ENCODE assay signal across 8 cellular contexts in genomic region chr5:611731-612486, GRCh38. TPM values are rescaled to one million over a fixed set of nuclear protein-coding genes. Genes with fewer than 3 reads are reported as not detected.
A peak's percentile ranks its signal among the peaks of the same experiment; 100 is the strongest.
DNase-seq lines count a peak whose midpoint lies in the region; ATAC-seq lines count a peak whose summit lies in the region.

Gene CEP72 (plus strand): TSS chr5:612340. CDS start chr5:612362, 22 bp downstream.

- H3K4me1 Mint-ChIP-seq in CD4-positive, alpha-beta memory T cell: peaks cover 24 to 44% (median 34%) of the 10 kb centered on the region in 4 donors
- H3K4me1 Mint-ChIP-seq in effector memory CD8-positive, alpha-beta T cell (ENCODE audit: low read depth in 2 of 2): peaks cover 25 to 38% of the 10 kb centered on the region in 2 donors

- POLR2A ChIA-PET in CD4-positive, alpha-beta memory T cell (lab: Charles Lee; ENCODE audit: partially characterized antibody): interaction anchor here (0.5 kb wide), 1 partner anchor 249 kb away, joined by 3 read pairs; no protein-coding TSS in a partner anchor
- POLR2A ChIA-PET in activated CD8-positive, alpha-beta memory T cell treated with anti-CD3 and anti-CD28 coated beads for 36 hours (lab: Charles Lee): interaction anchor here (0.6 kb wide), 2 partner anchors 59 to 79 kb away, joined by 3 read pairs; no protein-coding TSS in a partner anchor

- ATAC-seq in GM19452 (IDR thresholded peaks at IDR 0.05; ENCODE audit: unreplicated experiment): peak; percentile 81
- ATAC-seq in effector memory CD8-positive, alpha-beta T cell (replicated peaks): peak; percentile 92

- CTCF ChIA-PET in CD4-positive, alpha-beta memory T cell (lab: Charles Lee; ENCODE audit: partially characterized antibody): no interaction called here
- CTCF ChIA-PET in activated CD8-positive, alpha-beta memory T cell treated with anti-CD3 and anti-CD28 coated beads for 36 hours (lab: Charles Lee): no interaction called here

- peak within 1 kb of the TSS; percentile 92 to 99 (median 94) for H3K4me3 Mint-ChIP-seq in CD4-positive, alpha-beta memory T cell
- peak within 1 kb of the TSS; percentile 81 to 94 for H3K4me3 Mint-ChIP-seq in effector memory CD8-positive, alpha-beta T cell

- no peaks in the 10 kb centered on the region for H3K36me3 ChIP-seq in CD4-positive, alpha-beta memory T cell (ENCODE audit: insufficient read depth, low read length)

- no peaks in the 10 kb centered on the region for H3K27me3 ChIP-seq in CD4-positive, alpha-beta memory T cell (ENCODE audit: insufficient read depth, low read length)

- peak within 1 kb of the TSS; percentile 25 to 67 for H3K4me3 ChIP-seq in CD4-positive, alpha-beta memory T cell (ENCODE audit: low read length in 2 of 2)

- H3K27ac Mint-ChIP-seq in CD4-positive, alpha-beta memory T cell: peak within 1 kb of the TSS; percentile 76 to 92 (median 86)
- H3K27ac Mint-ChIP-seq in effector memory CD8-positive, alpha-beta T cell: peak within 1 kb of the TSS; percentile 51 to 91

- peaks cover 6 to 16% of the 10 kb centered on the region in 2 donors for H3K27me3 Mint-ChIP-seq in CD4-positive, alpha-beta memory T cell
- H3K27me3 Mint-ChIP-seq in effector memory CD8-positive, alpha-beta T cell: peaks cover 16 to 19% of the 10 kb centered on the region in 2 donors

- peak within 1 kb of the TSS; percentile 52 for H3K27ac ChIP-seq in CD4-positive, alpha-beta memory T cell (ENCODE audit: low read depth, low read length)

- intact Hi-C loops in CD4-positive, alpha-beta memory T cell (cut with micrococcal nuclease): loop anchor here (1.0 to 5.0 kb wide), 4 partner anchors 81 to 340 kb away; partner anchors contain the start of genes BRD9, PDCD6, TPPP and TRIP13

- DNase-seq in CD4-positive, alpha-beta memory T cell: peak; percentile 88 to 91 (median 88)
- peak; percentile 76 for DNase-seq in HPDE6-E6E7 (ENCODE audit: extremely low spot score)
- peak; percentile 88 for DNase-seq in NK-92 treated with Interleukin-12 subunit alpha and Interleukin-12 subunit beta, amount 100 ng/mL, for 24 hours (lab: John Stamatoyannopoulos, UW)
- peak; percentile 86 to 88 (median 87) for DNase-seq in effector memory CD8-positive, alpha-beta T cell
- DNase-seq in mesenteric fat pad (ENCODE audit: low spot score): peak; percentile 98
- peak; percentile 80 for DNase-seq in stimulated activated CD8-positive, alpha-beta memory T cell treated with anti-CD3 and anti-CD28 coated beads, Interleukin-12 subunit alpha, Interleukin-12 subunit beta, amount 100 ng/mL, for 24 hours (ENCODE audit: extremely low read depth)

- H3K4me1 ChIP-seq in CD4-positive, alpha-beta memory T cell (ENCODE audit: insufficient read depth, low read length): peaks cover 21% of the 10 kb centered on the region

- H3K36me3 Mint-ChIP-seq in CD4-positive, alpha-beta memory T cell: peaks cover 0 to 16% of the 10 kb centered on the region in 2 donors
- peaks cover 4% of the 10 kb centered on the region for H3K36me3 Mint-ChIP-seq in effector memory CD8-positive, alpha-beta T cell (ENCODE audit: insufficient read depth)

- no peaks in the 10 kb centered on the region for H3K9me3 Mint-ChIP-seq in CD4-positive, alpha-beta memory T cell
- H3K9me3 Mint-ChIP-seq in effector memory CD8-positive, alpha-beta T cell: peaks cover 0 to 3% of the 10 kb centered on the region in 2 donors

- no peaks in the 10 kb centered on the region for H3K9me3 ChIP-seq in CD4-positive, alpha-beta memory T cell (ENCODE audit: control insufficient read depth in 1 of 2, low read length in 2 of 2)

RNA-seq across cellular contexts. Expression of gene CEP72, which starts in this region (rescaled TPM):
- total RNA-seq in CD4-positive, alpha-beta memory T cell: 10 to 100 TPM; 26.7 to 28.0 TPM
- 1 to 10 TPM; 2.5 to 5.8 TPM for polyA plus RNA-seq in CD4-positive, alpha-beta memory T cell
- total RNA-seq in activated CD8-positive, alpha-beta memory T cell treated with anti-CD3 and anti-CD28 coated beads for 36 hours: 10 to 100 TPM; 21.5 to 23.1 TPM
- total RNA-seq in mesenteric fat pad: 2.0 TPM

Comparison
In these comparisons a context has a peak if more than half of its experiments do, and no peak if none do; other contexts are left out.
1. Peak in every context shown above with its lines: DNase-seq, ATAC-seq, H3K4me3 ChIP-seq and H3K27ac ChIP-seq.